1 cellular context compared by ENCODE assay signal in genomic region chr3:38453075-38453913, GRCh38.
A peak's percentile ranks its signal among the peaks of the same experiment; 100 is the strongest.
TF ChIP-seq lines count a peak whose summit lies in the region.

Gene ACVR2B, plus strand, starts transcription at chr3:38453890. Its CDS starts 433 bp downstream, at chr3:38454323.

TF ChIP-seq in K562, 482 proteins besides CTCF, POLR2A, EP300 and RAD21 (continued from another document and continues in another):
- TF ChIP-seq ARNT (IDR thresholded peaks at IDR 0.05) (no peak), E2F8 (IDR thresholded peaks at IDR 0.05; ENCODE audit: low read depth, partially characterized antibody) (peak; percentile 67), FOXK2 (conservative IDR thresholded peaks at IDR 0.05 in 1 of 2, IDR thresholded peaks at IDR 0.05 in 1 of 2; ENCODE audit: low read depth in 2 of 2) (peak; percentile 96 to 98), BCOR (IDR thresholded peaks at IDR 0.05) (peak; percentile 52; the same call in 1 of the 2 replicates), TAF15 (IDR thresholded peaks at IDR 0.05; ENCODE audit: low read depth, low read length) (no peak), PCBP2 (IDR thresholded peaks at IDR 0.05; ENCODE audit: low read depth, low read length, poor library complexity, severe bottlenecking) (no peak), CBFA2T3 (IDR thresholded peaks at IDR 0.05) (peak; percentile 44), XRCC3 (IDR thresholded peaks at IDR 0.05) (no peak), FOXM1 (IDR thresholded peaks at IDR 0.05; ENCODE audit: low read depth) (no peak), FOXM1 (CRISPR knock-in tag; IDR thresholded peaks at IDR 0.05; ENCODE audit: low read depth) (no peak), KDM1A (IDR thresholded peaks at IDR 0.05) (0 out of 4 replicates have a peak, but pooled peaks of 1 of the 2 experiments have one; percentile 5), ZNF740 (CRISPR knock-in tag; IDR thresholded peaks at IDR 0.05) (no peak), ZNF740 (tag; IDR thresholded peaks at IDR 0.05) (peak in 1 of 2 experiments; percentile 27; a peak in 1 of 4 replicates), HNRNPH1 (optimal IDR thresholded peaks at IDR 0.05; ENCODE audit: low read depth, low read length) (no peak), ZNF780A (CRISPR knock-in tag; IDR thresholded peaks at IDR 0.05) (no peak), KLF1 (tag; IDR thresholded peaks at IDR 0.05) (0 out of 2 replicates have a peak, but pooled peaks have one; percentile 18), RBM39 (optimal IDR thresholded peaks at IDR 0.05; ENCODE audit: low read depth, low read length) (no peak), RAD51 (IDR thresholded peaks at IDR 0.05; ENCODE audit: borderline replicate concordance, low read depth) (0 out of 2 replicates have a peak, but pooled peaks have one; percentile 18), NR2C2 (CRISPR knock-in tag; IDR thresholded peaks at IDR 0.05) (0 out of 2 replicates have a peak, but pooled peaks have one; percentile 21), NR2C2 (tag; IDR thresholded peaks at IDR 0.05) (no peak), E2F6 (IDR thresholded peaks at IDR 0.05; ENCODE audit: borderline replicate concordance in 1 of 2, extremely low read depth in 1 of 2, insufficient read depth in 1 of 2, insufficient read length in 1 of 2, low read depth in 1 of 2, low read length in 1 of 2, poor library complexity in 1 of 2, severe bottlenecking in 1 of 2) (peak; percentile 50 to 93), ARHGAP35 (IDR thresholded peaks at IDR 0.05; ENCODE audit: partially characterized antibody) (no peak), ZNF717 (CRISPR knock-in tag; IDR thresholded peaks at IDR 0.05) (no peak), MAZ (CRISPR knock-in tag; conservative IDR thresholded peaks at IDR 0.05 in 1 of 2, IDR thresholded peaks at IDR 0.05 in 1 of 2) (peak; percentile 67 to 79; a peak in 3 of 4 replicates), NR3C1 (CRISPR knock-in tag; IDR thresholded peaks at IDR 0.05) (no peak), ZNF444 (CRISPR knock-in tag; IDR thresholded peaks at IDR 0.05) (no peak), SIN3A (IDR thresholded peaks at IDR 0.05; ENCODE audit: borderline replicate concordance in 2 of 2, control insufficient read depth in 1 of 2, low read depth in 2 of 2, low read length in 2 of 2) (0 out of 4 replicates have a peak, but pooled peaks have one; percentile 52 to 81), MYBL2 (IDR thresholded peaks at IDR 0.05; ENCODE audit: low read depth) (no peak), MYBL2 (CRISPR knock-in tag; IDR thresholded peaks at IDR 0.05; ENCODE audit: borderline replicate concordance) (no peak), RBBP5 (IDR thresholded peaks at IDR 0.05; ENCODE audit: borderline replicate concordance, insufficient read depth, low read length, poor library complexity, severe bottlenecking) (peak; percentile 17), CBFA2T2 (conservative IDR thresholded peaks at IDR 0.05) (0 out of 2 replicates have a peak, but pooled peaks have one; percentile 12), SMARCE1 (IDR thresholded peaks at IDR 0.05) (0 out of 2 replicates have a peak, but pooled peaks have one; percentile 14), NEUROD1 (IDR thresholded peaks at IDR 0.05; ENCODE audit: borderline replicate concordance, low read depth, low read length, partially characterized antibody) (no peak), STAT6 (CRISPR knock-in tag; IDR thresholded peaks at IDR 0.05) (no peak), KHSRP (IDR thresholded peaks at IDR 0.05) (no peak), FUS (optimal IDR thresholded peaks at IDR 0.05; ENCODE audit: low read depth, low read length) (no peak), ZBTB12 (CRISPR knock-in tag; IDR thresholded peaks at IDR 0.05) (no peak), ZBED1 (IDR thresholded peaks at IDR 0.05) (0 out of 2 replicates have a peak, but pooled peaks have one; percentile 51), ZNF511 (CRISPR knock-in tag; IDR thresholded peaks at IDR 0.05) (no peak), TAF7 (tag; IDR thresholded peaks at IDR 0.05) (no peak), HDAC2 (IDR thresholded peaks at IDR 0.05) (peak; percentile 60; the same call in 1 of the 2 replicates), CC2D1A (IDR thresholded peaks at IDR 0.05) (no peak), HDAC1 (IDR thresholded peaks at IDR 0.05) (peak in 1 of 2 experiments; percentile 75; a peak in 2 of 4 replicates), PRDM10 (IDR thresholded peaks at IDR 0.05; ENCODE audit: partially characterized antibody) (peak; percentile 69), HEY1 (CRISPR knock-in tag; IDR thresholded peaks at IDR 0.05; ENCODE audit: borderline replicate concordance) (no peak), KLF6 (CRISPR knock-in tag; IDR thresholded peaks at IDR 0.05; ENCODE audit: borderline replicate concordance) (no peak), TAF1 (IDR thresholded peaks at IDR 0.05; ENCODE audit: control insufficient read depth, extremely low read depth, insufficient read depth, low read length, severe bottlenecking) (peak; percentile 74), KLF10 (CRISPR knock-in tag; IDR thresholded peaks at IDR 0.05) (no peak), VEZF1 (CRISPR knock-in tag; IDR thresholded peaks at IDR 0.05) (peak; percentile 96), ZFP91 (CRISPR knock-in tag; IDR thresholded peaks at IDR 0.05) (no peak), ATF7 (IDR thresholded peaks at IDR 0.05) (peak; percentile 34; the same call in 1 of the 2 replicates), YY1 (IDR thresholded peaks at IDR 0.05; ENCODE audit: borderline replicate concordance in 1 of 3, control insufficient read depth in 1 of 3, extremely low read depth in 1 of 3, insufficient read depth in 3 of 3, insufficient read length in 1 of 3, insufficient replicate concordance in 2 of 3, low read depth in 1 of 3, low read length in 2 of 3) (peak; percentile 38 to 84 (median 78)), KDM4B (IDR thresholded peaks at IDR 0.05; ENCODE audit: borderline replicate concordance in 2 of 2, low read depth in 1 of 2) (0 out of 4 replicates have a peak, but pooled peaks of 1 of the 2 experiments have one; percentile 23), KAT7 (CRISPR knock-in tag; IDR thresholded peaks at IDR 0.05; ENCODE audit: borderline replicate concordance) (0 out of 2 replicates have a peak, but pooled peaks have one; percentile 29)
